Comparison of ENCODE assay signal across 28 cellular contexts in the genomic region with DNA sequence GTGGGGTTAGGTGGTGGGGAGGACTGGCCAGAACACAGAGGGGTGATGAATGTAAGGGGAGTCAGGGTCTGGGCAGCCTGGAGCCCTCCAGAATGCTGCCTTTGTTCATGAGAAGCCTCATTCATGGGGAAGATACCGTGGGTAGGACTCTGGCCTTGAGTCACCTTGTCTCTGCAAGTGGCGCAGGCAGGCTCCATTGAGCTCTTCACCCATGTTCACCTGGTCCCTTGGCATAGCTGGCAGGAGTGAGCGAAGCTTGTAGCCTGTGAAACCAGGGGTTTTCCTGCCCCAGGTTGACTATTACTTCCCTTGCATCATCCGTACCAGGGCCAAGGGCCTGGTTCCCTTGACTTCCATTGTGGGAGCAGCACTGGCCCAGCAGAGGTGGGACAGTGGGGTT. TPM values are rescaled to one million over a fixed set of nuclear protein-coding genes. Genes with fewer than 3 reads are reported as not detected.
"Had no signal": no experiment of that assay in that cellular context is flagged by ENCODE, and none has a peak within 500 bp of the region (broad histone marks: within the 10 kb centered on the region; RNA-seq: fewer than 3 reads in every experiment).

No MANE protein-coding gene starts in this region.

- H3K27ac Mint-ChIP-seq: activated CD4-positive, alpha-beta memory T cell treated with anti-CD3 and anti-CD28 coated beads for 36 hours; activated CD8-positive, alpha-beta memory T cell treated with anti-CD3 and anti-CD28 coated beads, Interleukin-2, amount 10 ng/mL, durations not matched to agents 7 days and 5 days; activated naive CD4-positive, alpha-beta T cell treated with anti-CD3 and anti-CD28 coated beads, Interleukin-2, amount 10 ng/mL, durations not matched to agents 7 days and 5 days; activated naive CD8-positive, alpha-beta T cell treated with anti-CD3 and anti-CD28 coated beads, Interleukin-2, amount 50 U/mL, for 24 hours; activated T-cell treated with anti-CD3 and anti-CD28 coated beads, Interleukin-2, amount 50 U/mL, for 24 hours had no signal

- H3K4me3 ChIP-seq: dorsolateral prefrontal cortex, hepatocyte, mucosa of descending colon, spleen, transverse colon had no signal

- H3K9ac ChIP-seq: parathyroid adenoma had no signal

- ATAC-seq: activated CD8-positive, alpha-beta memory T cell treated with anti-CD3 and anti-CD28 coated beads, Interleukin-2, amount 10 ng/mL, durations not matched to agents 7 days and 5 days; activated naive CD8-positive, alpha-beta T cell treated with anti-CD3 and anti-CD28 coated beads, Interleukin-2, amount 50 U/mL, for 24 hours; foreskin keratinocyte; left lobe of liver; mucosa of descending colon had no signal

- H3K27ac ChIP-seq: dorsolateral prefrontal cortex, foreskin keratinocyte, hepatocyte, neutrophil, parathyroid adenoma, spleen, transverse colon had no signal

- H3K27me3 ChIP-seq: dorsolateral prefrontal cortex, foreskin keratinocyte, hepatocyte, transverse colon had no signal

- H3K36me3 ChIP-seq: neutrophil, spleen, transverse colon had no signal

- DNase-seq: activated CD4-positive, alpha-beta memory T cell treated with anti-CD3 and anti-CD28 coated beads for 36 hours; activated CD4-positive, alpha-beta T cell treated with anti-CD3 and anti-CD28 coated beads for 4 hours; activated CD8-positive, alpha-beta memory T cell treated with anti-CD3 and anti-CD28 coated beads, Interleukin-2, amount 10 ng/mL, durations not matched to agents 7 days and 5 days; activated effector memory CD4-positive, alpha-beta T cell treated with Interleukin-2 at 50 U/mL for 16 hours; activated naive CD4-positive, alpha-beta T cell treated with anti-CD3 and anti-CD28 coated beads, Interleukin-2, amount 10 ng/mL, durations not matched to agents 7 days and 5 days; activated naive CD8-positive, alpha-beta T cell treated with anti-CD3 and anti-CD28 coated beads, Interleukin-2, amount 50 U/mL, for 24 hours; activated T-cell treated with anti-CD3 and anti-CD28 coated beads, Interleukin-2, amount 50 U/mL, for 24 hours; anterior cingulate cortex; caudate nucleus; dorsolateral prefrontal cortex; foreskin keratinocyte; mesenchymal stem cell; mucosa of descending colon; naive B cell; spleen; stimulated activated CD4-positive, alpha-beta T cell treated with anti-CD3 and anti-CD28 coated beads, Interleukin-4, amount 100 ng/mL, for 4 hours; stimulated activated naive CD4-positive, alpha-beta T cell; substantia nigra; SW 1271; T-helper 2 cell; transverse colon had no signal

- H3K9me3 Mint-ChIP-seq: activated CD4-positive, alpha-beta memory T cell treated with anti-CD3 and anti-CD28 coated beads for 36 hours; activated naive CD4-positive, alpha-beta T cell treated with anti-CD3 and anti-CD28 coated beads, Interleukin-2, amount 10 ng/mL, durations not matched to agents 7 days and 5 days; activated naive CD8-positive, alpha-beta T cell treated with anti-CD3 and anti-CD28 coated beads, Interleukin-2, amount 50 U/mL, for 24 hours; activated T-cell treated with anti-CD3 and anti-CD28 coated beads, Interleukin-2, amount 50 U/mL, for 24 hours; brain had no signal

- FAIRE-seq: keratinocyte, TTC549 had no signal

- H3K4me2 ChIP-seq: hepatocyte had no signal

- H3K27me3 Mint-ChIP-seq: activated CD4-positive, alpha-beta memory T cell treated with anti-CD3 and anti-CD28 coated beads for 36 hours; activated naive CD8-positive, alpha-beta T cell treated with anti-CD3 and anti-CD28 coated beads, Interleukin-2, amount 50 U/mL, for 24 hours; activated T-cell treated with anti-CD3 and anti-CD28 coated beads, Interleukin-2, amount 50 U/mL, for 24 hours had no signal

- H3K36me3 Mint-ChIP-seq: activated CD4-positive, alpha-beta memory T cell treated with anti-CD3 and anti-CD28 coated beads for 36 hours; activated CD8-positive, alpha-beta memory T cell treated with anti-CD3 and anti-CD28 coated beads, Interleukin-2, amount 10 ng/mL, durations not matched to agents 7 days and 5 days; activated naive CD4-positive, alpha-beta T cell treated with anti-CD3 and anti-CD28 coated beads, Interleukin-2, amount 10 ng/mL, durations not matched to agents 7 days and 5 days; brain; naive B cell had no signal

- H3K4me3 Mint-ChIP-seq: activated CD4-positive, alpha-beta memory T cell treated with anti-CD3 and anti-CD28 coated beads for 36 hours; activated CD8-positive, alpha-beta memory T cell treated with anti-CD3 and anti-CD28 coated beads, Interleukin-2, amount 10 ng/mL, durations not matched to agents 7 days and 5 days; activated naive CD4-positive, alpha-beta T cell treated with anti-CD3 and anti-CD28 coated beads, Interleukin-2, amount 10 ng/mL, durations not matched to agents 7 days and 5 days; activated naive CD8-positive, alpha-beta T cell treated with anti-CD3 and anti-CD28 coated beads, Interleukin-2, amount 50 U/mL, for 24 hours; activated T-cell treated with anti-CD3 and anti-CD28 coated beads, Interleukin-2, amount 50 U/mL, for 24 hours; brain; naive B cell had no signal

- H2AFZ ChIP-seq: hepatocyte, parathyroid adenoma had no signal

- H3K9me3 ChIP-seq: mucosa of descending colon, neutrophil, spleen, transverse colon had no signal

RNA-seq across cellular contexts. Expression of a gene that starts 53.2 kb away (rescaled TPM):
- total RNA-seq: activated CD8-positive, alpha-beta memory T cell treated with anti-CD3 and anti-CD28 coated beads, Interleukin-2, amount 10 ng/mL, durations not matched to agents 7 days and 5 days had no signal
